Comparison of ENCODE assay signal across 14 cellular contexts in genomic region chr18:3457261-3457724, GRCh38. TPM values are rescaled to one million over a fixed set of nuclear protein-coding genes. Genes with fewer than 3 reads are reported as not detected.
DNase-seq lines count a peak whose midpoint lies in the region; ATAC-seq and TF ChIP-seq lines count a peak whose summit lies in the region.
"Had no signal": no experiment of that assay in that cellular context is flagged by ENCODE, and none has a peak within 500 bp of the region (broad histone marks: within the 10 kb centered on the region; RNA-seq: fewer than 3 reads in every experiment).

No MANE protein-coding gene starts in this region.

- no peak overlapping the region for H3K4me3 Mint-ChIP-seq in activated T-helper 2 cell treated with anti-CD3 and anti-CD28 coated beads, Interferon-gamma antibody, Interleukin-2, Interleukin-4, amounts not matched to agents 10 μg/mL and 5 μg/mL and 100 μg/mL, durations not matched to agents 14 hours and 24 hours and 36 hours (ENCODE audit: low read depth)
- H3K4me3 Mint-ChIP-seq: activated B cell treated with CpG ODN at 0.5 μM for 24 hours had no signal

- 63% methylated on average over 15 of the region's 15 CpGs for WGBS in mammary epithelial cell (ENCODE audit: low coverage, missing lambda C conversion rate)
- 18% methylated on average over 8 of the region's 15 CpGs for WGBS in right lobe of liver (ENCODE audit: insufficient coverage, low coverage, low lambda C conversion rate, missing lambda C conversion rate)
- 67 to 70% methylated on average over 15 of the region's 15 CpGs for WGBS in upper lobe of left lung, 2 donors

- H3K27me3 ChIP-seq in breast epithelium (no peaks in the 10 kb centered on the region), mammary epithelial cell (ENCODE audit: insufficient read depth, low read length) (no peaks in the 10 kb centered on the region), right lobe of liver (no peaks in the 10 kb centered on the region), upper lobe of left lung (no peaks in the 10 kb centered on the region)

- dilution Hi-C loops in mammary epithelial cell (cut with HindIII; ENCODE audit: low sequenced_read_pairs): loop anchor here (10.0 kb wide), 1 partner anchor 152 kb away; no protein-coding TSS in a partner anchor

- TF ChIP-seq CTCF in breast epithelium (IDR thresholded peaks at IDR 0.05) (no peak), mammary epithelial cell (conservative IDR thresholded peaks at IDR 0.05 in 1 of 2, IDR thresholded peaks at IDR 0.05 in 1 of 2; ENCODE audit: extremely low read depth in 1 of 2, insufficient read depth in 1 of 2, low read depth in 1 of 2, low read length in 2 of 2) (no peak), right lobe of liver (IDR thresholded peaks at IDR 0.05) (no peak), upper lobe of left lung (IDR thresholded peaks at IDR 0.05) (no peak)

- intact Hi-C loops in breast epithelium (cut with DNase I; ENCODE audit: low total_unique reads): no loop called here
- intact Hi-C loops in mammary epithelial cell (cut with micrococcal nuclease): no loop called here
- intact Hi-C loops in activated T-helper 2 cell treated with anti-CD3 and anti-CD28 coated beads, Interferon-gamma antibody, Interleukin-2, Interleukin-4, amounts not matched to agents 10 μg/mL and 5 μg/mL and 100 μg/mL, durations not matched to agents 14 hours and 24 hours and 36 hours (cut with micrococcal nuclease): loop anchor here (5.0 kb wide), 1 partner anchor 85 kb away; no protein-coding TSS in a partner anchor
- intact Hi-C loops in right lobe of liver (cut with DNase I): loop anchor here (10.0 kb wide), 2 partner anchors 138 to 208 kb away; no protein-coding TSS in a partner anchor

- TF ChIP-seq EP300 in upper lobe of left lung (IDR thresholded peaks at IDR 0.05): no peak

- H3K4me3 ChIP-seq in breast epithelium: peak overlapping the region in 1 of 3 donors; percentile 22
- H3K4me3 ChIP-seq in mammary epithelial cell (replicated peaks in 1 of 3; ENCODE audit: insufficient read depth in 1 of 3, low read depth in 2 of 3, low read length in 3 of 3): no peak overlapping the region
- peak overlapping the region in 1 of 3 donors; percentile 4 for H3K4me3 ChIP-seq in right lobe of liver
- H3K4me3 ChIP-seq in upper lobe of left lung: no peak overlapping the region
- H3K4me3 ChIP-seq: skin epidermis had no signal

- H3K27ac ChIP-seq in breast epithelium (peak overlapping the region; percentile 99 to 100), mammary epithelial cell (ENCODE audit: insufficient read depth, low read depth, low read length) (no peak overlapping the region), right lobe of liver (peak overlapping the region; percentile 99), upper lobe of left lung (peak overlapping the region; percentile 32 to 99 (median 98))

- ATAC-seq in right lobe of liver: peak in 2 of 4 donors; percentile 1 to 36
- no peak for ATAC-seq in upper lobe of left lung (ENCODE audit: low FRiP score in 2 of 2)
- ATAC-seq in GM18511 (IDR thresholded peaks at IDR 0.05; ENCODE audit: unreplicated experiment): no peak

- in situ Hi-C loops in mammary epithelial cell (cut with MboI; ENCODE audit: low sequenced_read_pairs in 2 of 2): no loop called here

- CTCF ChIA-PET in mammary epithelial cell (lab: Charles Lee; ENCODE audit: low non-redundant PET): no interaction called here

- no peak overlapping the region for H2AFZ ChIP-seq in mammary epithelial cell (ENCODE audit: low read depth, low read length)

- no TSS peak for BruUV-seq in mammary epithelial cell (replicated peaks; lab: Mats Ljungman, UMichigan)

- H3K36me3 Mint-ChIP-seq in activated T-helper 2 cell treated with anti-CD3 and anti-CD28 coated beads, Interferon-gamma antibody, Interleukin-2, Interleukin-4, amounts not matched to agents 10 μg/mL and 5 μg/mL and 100 μg/mL, durations not matched to agents 14 hours and 24 hours and 36 hours (ENCODE audit: low read depth): peaks cover 84% of the 10 kb centered on the region

- H3K4me1 ChIP-seq in breast epithelium (peaks cover 0 to 12% of the 10 kb centered on the region in 2 donors), mammary epithelial cell (ENCODE audit: insufficient read depth, low read length) (peaks cover 43% of the 10 kb centered on the region), right lobe of liver (peaks cover 0 to 39% (median 11%) of the 10 kb centered on the region in 4 donors), upper lobe of left lung (peaks cover 43 to 60% (median 54%) of the 10 kb centered on the region in 4 donors)

- H3K79me2 ChIP-seq in mammary epithelial cell (ENCODE audit: insufficient read depth, low read length): peaks cover 90% of the 10 kb centered on the region

- peaks cover 16% of the 10 kb centered on the region for H3K9me3 Mint-ChIP-seq in activated T-helper 2 cell treated with anti-CD3 and anti-CD28 coated beads, Interferon-gamma antibody, Interleukin-2, Interleukin-4, amounts not matched to agents 10 μg/mL and 5 μg/mL and 100 μg/mL, durations not matched to agents 14 hours and 24 hours and 36 hours

- DNase-seq in breast epithelium (ENCODE audit: low spot score in 2 of 2) (no peak), mammary epithelial cell (no peak), right lobe of liver (peak in 1 of 3 donors; percentile 29), upper lobe of left lung (no peak), NCI-H1417 treated with DMSO at 0.1 percent for 48 hours (lab: John Stamatoyannopoulos, UW) (no peak), NCI-H1105 (lab: John Stamatoyannopoulos, UW) (no peak)
- no peak for DNase-seq in activated T-helper 2 cell treated with anti-CD3 and anti-CD28 coated beads, Interferon-gamma antibody, Interleukin-2, Interleukin-4, amounts not matched to agents 10 μg/mL and 5 μg/mL and 100 μg/mL, durations not matched to agents 14 hours and 24 hours and 36 hours (ENCODE audit: low spot score)
- DNase-seq: activated B cell treated with CpG ODN at 0.5 μM for 24 hours; activated naive CD4-positive, alpha-beta T cell treated with anti-CD3 and anti-CD28 coated beads, Interleukin-2, amount 50 U/mL, for 16 hours; dorsolateral prefrontal cortex; NCI-H187 treated with DMSO at 0.1 percent for 48 hours; stimulated activated CD8-positive, alpha-beta memory T cell treated with anti-CD3 and anti-CD28 coated beads, Interleukin-4, amount 100 ng/mL, for 48 hours had no signal

- H3K4me1 Mint-ChIP-seq in activated T-helper 2 cell treated with anti-CD3 and anti-CD28 coated beads, Interferon-gamma antibody, Interleukin-2, Interleukin-4, amounts not matched to agents 10 μg/mL and 5 μg/mL and 100 μg/mL, durations not matched to agents 14 hours and 24 hours and 36 hours (ENCODE audit: low read depth): peaks cover 50% of the 10 kb centered on the region

- no peaks in the 10 kb centered on the region for H4K20me1 ChIP-seq in mammary epithelial cell (ENCODE audit: insufficient read depth, low read length)

- no peak overlapping the region for H3K9ac ChIP-seq in mammary epithelial cell (ENCODE audit: insufficient read depth, low read length)

- peak overlapping the region; percentile 27 for H3K27ac Mint-ChIP-seq in activated T-helper 2 cell treated with anti-CD3 and anti-CD28 coated beads, Interferon-gamma antibody, Interleukin-2, Interleukin-4, amounts not matched to agents 10 μg/mL and 5 μg/mL and 100 μg/mL, durations not matched to agents 14 hours and 24 hours and 36 hours

- H3K9me3 ChIP-seq in breast epithelium (no peaks in the 10 kb centered on the region), mammary epithelial cell (replicated peaks; ENCODE audit: insufficient read depth, low read length) (no peaks in the 10 kb centered on the region), right lobe of liver (no peaks in the 10 kb centered on the region), upper lobe of left lung (no peaks in the 10 kb centered on the region)

- peaks cover 8% of the 10 kb centered on the region for H3K36me3 ChIP-seq in breast epithelium
- H3K36me3 ChIP-seq in mammary epithelial cell (ENCODE audit: insufficient read depth, low read length): peaks cover 37% of the 10 kb centered on the region
- H3K36me3 ChIP-seq in right lobe of liver: peaks cover 0 to 11% (median 1%) of the 10 kb centered on the region in 4 donors
- H3K36me3 ChIP-seq in upper lobe of left lung: peaks cover 4 to 43% (median 14%) of the 10 kb centered on the region in 4 donors

- H3K27me3 Mint-ChIP-seq in activated T-helper 2 cell treated with anti-CD3 and anti-CD28 coated beads, Interferon-gamma antibody, Interleukin-2, Interleukin-4, amounts not matched to agents 10 μg/mL and 5 μg/mL and 100 μg/mL, durations not matched to agents 14 hours and 24 hours and 36 hours (ENCODE audit: low read depth): no peaks in the 10 kb centered on the region
- H3K27me3 Mint-ChIP-seq: activated B cell treated with CpG ODN at 0.5 μM for 24 hours had no signal

- H3K4me2 ChIP-seq in mammary epithelial cell (ENCODE audit: insufficient read depth, low read depth, low read length): no peak overlapping the region

- TF ChIP-seq POLR2A in breast epithelium (IDR thresholded peaks at IDR 0.05) (no peak), right lobe of liver (IDR thresholded peaks at IDR 0.05) (no peak), upper lobe of left lung (IDR thresholded peaks at IDR 0.05) (no peak)

RNA-seq across cellular contexts. Expression of gene TGIF1, which starts 7.3 kb away (rescaled TPM):
- total RNA-seq in breast epithelium: 100 to 1,000 TPM in 2 of 3 donors, 10 to 100 TPM in 1; 67.7 to 161 (median 108) TPM
- 100 to 1,000 TPM; 153 to 189 TPM for total RNA-seq in mammary epithelial cell
- 150 TPM for polyA plus RNA-seq in mammary epithelial cell
- 58.8 TPM for polyA minus RNA-seq in mammary epithelial cell
- total RNA-seq in activated T-helper 2 cell treated with anti-CD3 and anti-CD28 coated beads, Interferon-gamma antibody, Interleukin-2, Interleukin-4, amounts not matched to agents 10 μg/mL and 5 μg/mL and 100 μg/mL, durations not matched to agents 14 hours and 24 hours and 36 hours: 53.4 and 53.5 TPM in 2 replicates
- total RNA-seq in right lobe of liver: 10 to 100 TPM; 11.3 to 41.4 (median 22.3) TPM
- 10 to 100 TPM; 55.8 to 87.0 (median 64.8) TPM for total RNA-seq in upper lobe of left lung

Comparison
In these comparisons a context has a peak if more than half of its experiments do, and no peak if none do; other contexts are left out.
1. intact Hi-C loops: an anchor here in activated T-helper 2 cell treated with anti-CD3 and anti-CD28 coated beads, Interferon-gamma antibody, Interleukin-2, Interleukin-4, amounts not matched to agents 10 μg/mL and 5 μg/mL and 100 μg/mL, durations not matched to agents 14 hours and 24 hours and 36 hours (5.0 kb wide) and right lobe of liver (10.0 kb wide); none called in breast epithelium and mammary epithelial cell.